ENCODE assay signal across 34 cellular contexts in genomic region chr1:4960336-4960735, GRCh38.
"Had no signal": no experiment of that assay in that cellular context is flagged by ENCODE, and none has a peak within 500 bp of the region (broad histone marks: within the 10 kb centered on the region; RNA-seq: fewer than 3 reads in every experiment).

No MANE protein-coding gene starts in this region.

- H3K9ac ChIP-seq: KMS-11 had no signal

- H3K4me2 ChIP-seq: KMS-11 had no signal

- H3K4me3 ChIP-seq: MG63 had no signal

- H3K27ac ChIP-seq: KMS-11 had no signal

- H3K27me3 ChIP-seq: MG63 had no signal

- H3K9me3 ChIP-seq: MG63 had no signal

- H3K36me3 ChIP-seq: MG63 had no signal

- DNase-seq: Karpas-422, Kasumi-1, KG1, MG63, MM.1S, MV-4-11, NCI-H1048, NCI-H1092, NCI-H1092 treated with DMSO at 0.1 percent for 48 hours, NCI-H1105, NCI-H1105 treated with DMSO at 0.1 percent for 48 hours, NCI-H1417, NCI-H1417 treated with DMSO at 0.1 percent for 48 hours, NCI-H1436, NCI-H1436 treated with DMSO at 0.1 percent for 48 hours, NCI-H146, NCI-H1694, NCI-H1694 treated with DMSO at 0.1 percent for 48 hours, NCI-H187, NCI-H187 treated with DMSO at 0.1 percent for 48 hours, NCI-H1930, NCI-H2029, NCI-H2029 treated with DMSO at 0.1 percent for 48 hours, NCI-H2081, NCI-H2081 treated with DMSO at 0.1 percent for 48 hours, NCI-H2107, NCI-H2171, NCI-H2171 treated with DMSO at 0.1 percent for 48 hours, NCI-H2227 treated with DMSO at 0.1 percent for 48 hours, NCI-H226, NCI-H345, NCI-H446, NCI-H446 treated with DMSO at 0.1 percent for 48 hours had no signal
